33 cellular contexts compared by ENCODE assay signal in the genomic region with DNA sequence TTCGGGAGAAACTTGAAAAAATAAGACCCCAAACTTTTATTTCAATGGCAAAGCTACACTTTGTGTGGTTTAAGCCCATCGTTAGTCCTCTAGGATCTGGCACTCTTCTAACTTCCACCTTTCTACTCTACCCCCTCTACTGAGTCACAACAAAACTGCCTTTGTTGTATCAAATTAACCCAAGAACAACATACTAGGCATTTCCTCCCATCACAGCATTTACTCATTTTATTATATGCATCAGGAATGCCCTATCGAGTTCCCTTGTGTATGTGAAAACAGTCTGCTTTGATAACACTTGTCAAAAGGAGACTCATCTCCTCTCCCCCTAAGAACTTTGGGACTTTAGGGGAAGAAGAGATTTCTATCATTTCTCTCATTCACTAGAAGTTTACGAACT.
"Had no signal": no experiment of that assay in that cellular context is flagged by ENCODE, and none has a peak within 500 bp of the region (broad histone marks: within the 10 kb centered on the region; RNA-seq: fewer than 3 reads in every experiment).

No MANE protein-coding gene starts in this region.

- FAIRE-seq: endometrium, frontal cortex, TTC549 had no signal

- H3K4me3 ChIP-seq: ascending aorta, breast epithelium, cardiac muscle cell, colonic mucosa had no signal

- H3K9me3 Mint-ChIP-seq: activated CD4-positive, alpha-beta memory T cell treated with anti-CD3 and anti-CD28 coated beads, Interleukin-2, amount 10 ng/mL, durations not matched to agents 7 days and 5 days; activated CD4-positive, alpha-beta T cell treated with anti-CD3 and anti-CD28 coated beads, Interleukin-2, amount 10 ng/mL, durations not matched to agents 7 days and 5 days; activated naive CD4-positive, alpha-beta T cell treated with anti-CD3 and anti-CD28 coated beads, Interleukin-2, amount 10 ng/mL, durations not matched to agents 7 days and 5 days; activated naive CD4-positive, alpha-beta T cell treated with anti-CD3 and anti-CD28 coated beads, Interleukin-2, amount 50 U/mL, for 72 hours; activated T-cell treated with anti-CD3 and anti-CD28 coated beads, Interleukin-2, amount 50 U/mL, for 72 hours; T-helper 1 cell treated with Interleukin-12 subunit alpha and Interleukin-12 subunit beta and Interleukin-4 antibody, amounts not matched to agents 30 μg/mL and 1 μg/mL, for 36 hours had no signal

- ATAC-seq: activated naive CD4-positive, alpha-beta T cell treated with anti-CD3 and anti-CD28 coated beads, Interleukin-2, amount 50 U/mL, for 72 hours; activated T-cell treated with anti-CD3 and anti-CD28 coated beads, Interleukin-2, amount 50 U/mL, for 72 hours; esophagus mucosa; T-cell; WTC11 had no signal

- H3K36me3 Mint-ChIP-seq: activated naive CD4-positive, alpha-beta T cell treated with anti-CD3 and anti-CD28 coated beads, Interleukin-2, amount 10 ng/mL, durations not matched to agents 7 days and 5 days; activated naive CD4-positive, alpha-beta T cell treated with anti-CD3 and anti-CD28 coated beads, Interleukin-2, amount 50 U/mL, for 72 hours; activated naive CD8-positive, alpha-beta T cell treated with anti-CD3 and anti-CD28 coated beads, Interleukin-2, amount 10 ng/mL, durations not matched to agents 7 days and 5 days; brain; T-cell had no signal

- H3K27ac Mint-ChIP-seq: activated CD4-positive, alpha-beta memory T cell treated with anti-CD3 and anti-CD28 coated beads, Interleukin-2, amount 10 ng/mL, durations not matched to agents 7 days and 5 days; activated CD4-positive, alpha-beta T cell treated with anti-CD3 and anti-CD28 coated beads, Interleukin-2, amount 10 ng/mL, durations not matched to agents 7 days and 5 days; activated naive CD4-positive, alpha-beta T cell treated with anti-CD3 and anti-CD28 coated beads, Interleukin-2, amount 10 ng/mL, durations not matched to agents 7 days and 5 days; activated naive CD4-positive, alpha-beta T cell treated with anti-CD3 and anti-CD28 coated beads, Interleukin-2, amount 50 U/mL, for 72 hours; activated naive CD8-positive, alpha-beta T cell treated with anti-CD3 and anti-CD28 coated beads, Interleukin-2, amount 10 ng/mL, durations not matched to agents 7 days and 5 days; activated T-cell treated with anti-CD3 and anti-CD28 coated beads, Interleukin-2, amount 50 U/mL, for 24 hours; activated T-cell treated with anti-CD3 and anti-CD28 coated beads, Interleukin-2, amount 50 U/mL, for 72 hours; brain; T-cell; T-helper 1 cell treated with Interleukin-12 subunit alpha and Interleukin-12 subunit beta and Interleukin-4 antibody, amounts not matched to agents 30 μg/mL and 1 μg/mL, for 36 hours; WTC11 had no signal

- H3K4me3 Mint-ChIP-seq: activated CD4-positive, alpha-beta memory T cell treated with anti-CD3 and anti-CD28 coated beads, Interleukin-2, amount 10 ng/mL, durations not matched to agents 7 days and 5 days; activated CD4-positive, alpha-beta T cell treated with anti-CD3 and anti-CD28 coated beads, Interleukin-2, amount 10 ng/mL, durations not matched to agents 7 days and 5 days; activated naive CD4-positive, alpha-beta T cell treated with anti-CD3 and anti-CD28 coated beads, Interleukin-2, amount 10 ng/mL, durations not matched to agents 7 days and 5 days; activated naive CD8-positive, alpha-beta T cell treated with anti-CD3 and anti-CD28 coated beads, Interleukin-2, amount 10 ng/mL, durations not matched to agents 7 days and 5 days; activated T-cell treated with anti-CD3 and anti-CD28 coated beads, Interleukin-2, amount 50 U/mL, for 24 hours; activated T-cell treated with anti-CD3 and anti-CD28 coated beads, Interleukin-2, amount 50 U/mL, for 72 hours; brain; T-cell; T-helper 1 cell treated with Interleukin-12 subunit alpha and Interleukin-12 subunit beta and Interleukin-4 antibody, amounts not matched to agents 30 μg/mL and 1 μg/mL, for 36 hours; WTC11 had no signal

- DNase-seq: activated CD4-positive, alpha-beta memory T cell treated with anti-CD3 and anti-CD28 coated beads, Interleukin-2, amount 10 ng/mL, durations not matched to agents 7 days and 5 days; activated CD4-positive, alpha-beta T cell treated with anti-CD3 and anti-CD28 coated beads for 1 hour; activated CD4-positive, alpha-beta T cell treated with anti-CD3 and anti-CD28 coated beads for 4 hours; activated CD4-positive, alpha-beta T cell treated with anti-CD3 and anti-CD28 coated beads, Interleukin-2, amount 10 ng/mL, durations not matched to agents 7 days and 5 days; activated CD4-positive, alpha-beta T cell treated with anti-CD3 and anti-CD28 coated beads, Interleukin-2, amount 50 U/mL, for 4 hours; activated CD8-positive, alpha-beta memory T cell treated with anti-CD3 and anti-CD28 coated beads, Interleukin-2, amount 50 U/mL, for 48 hours; activated gamma-delta T cell; activated naive CD4-positive, alpha-beta T cell; activated naive CD4-positive, alpha-beta T cell treated with anti-CD3 and anti-CD28 coated beads, Interleukin-2, amount 10 ng/mL, durations not matched to agents 7 days and 5 days; activated naive CD8-positive, alpha-beta T cell treated with anti-CD3 and anti-CD28 coated beads, Interleukin-2, amount 10 ng/mL, durations not matched to agents 7 days and 5 days; activated T-cell treated with anti-CD3 and anti-CD28 coated beads for 4 hours; activated T-cell treated with anti-CD3 and anti-CD28 coated beads, Interleukin-2, amount 50 U/mL, for 24 hours; activated T-cell treated with anti-CD3 and anti-CD28 coated beads, Interleukin-2, amount 50 U/mL, for 72 hours; central memory CD4-positive, alpha-beta T cell; cerebellar nuclear complex; colonic mucosa; effector CD8-positive, alpha-beta T cell; foreskin fibroblast; head of caudate nucleus; T-cell; T-helper 9 cell had no signal

- H3K27ac ChIP-seq: ascending aorta, breast epithelium, cardiac muscle cell, colonic mucosa, VCaP had no signal

- H3K4me1 Mint-ChIP-seq: activated CD4-positive, alpha-beta memory T cell treated with anti-CD3 and anti-CD28 coated beads, Interleukin-2, amount 10 ng/mL, durations not matched to agents 7 days and 5 days; activated CD4-positive, alpha-beta T cell treated with anti-CD3 and anti-CD28 coated beads, Interleukin-2, amount 10 ng/mL, durations not matched to agents 7 days and 5 days; activated naive CD4-positive, alpha-beta T cell treated with anti-CD3 and anti-CD28 coated beads, Interleukin-2, amount 10 ng/mL, durations not matched to agents 7 days and 5 days; activated naive CD8-positive, alpha-beta T cell treated with anti-CD3 and anti-CD28 coated beads, Interleukin-2, amount 10 ng/mL, durations not matched to agents 7 days and 5 days; brain; T-cell had no signal

- H3K27me3 ChIP-seq: ascending aorta, breast epithelium, cardiac muscle cell, colonic mucosa had no signal

- H3K27me3 Mint-ChIP-seq: activated naive CD4-positive, alpha-beta T cell treated with anti-CD3 and anti-CD28 coated beads, Interleukin-2, amount 10 ng/mL, durations not matched to agents 7 days and 5 days; brain had no signal

- H3K36me3 ChIP-seq: ascending aorta, breast epithelium, cardiac muscle cell, colonic mucosa had no signal

- H3K9me3 ChIP-seq: ascending aorta, breast epithelium, colonic mucosa had no signal

- H3K4me1 ChIP-seq: ascending aorta, breast epithelium, colonic mucosa had no signal
